1 cellular context compared by ENCODE assay signal in the genomic region with DNA sequence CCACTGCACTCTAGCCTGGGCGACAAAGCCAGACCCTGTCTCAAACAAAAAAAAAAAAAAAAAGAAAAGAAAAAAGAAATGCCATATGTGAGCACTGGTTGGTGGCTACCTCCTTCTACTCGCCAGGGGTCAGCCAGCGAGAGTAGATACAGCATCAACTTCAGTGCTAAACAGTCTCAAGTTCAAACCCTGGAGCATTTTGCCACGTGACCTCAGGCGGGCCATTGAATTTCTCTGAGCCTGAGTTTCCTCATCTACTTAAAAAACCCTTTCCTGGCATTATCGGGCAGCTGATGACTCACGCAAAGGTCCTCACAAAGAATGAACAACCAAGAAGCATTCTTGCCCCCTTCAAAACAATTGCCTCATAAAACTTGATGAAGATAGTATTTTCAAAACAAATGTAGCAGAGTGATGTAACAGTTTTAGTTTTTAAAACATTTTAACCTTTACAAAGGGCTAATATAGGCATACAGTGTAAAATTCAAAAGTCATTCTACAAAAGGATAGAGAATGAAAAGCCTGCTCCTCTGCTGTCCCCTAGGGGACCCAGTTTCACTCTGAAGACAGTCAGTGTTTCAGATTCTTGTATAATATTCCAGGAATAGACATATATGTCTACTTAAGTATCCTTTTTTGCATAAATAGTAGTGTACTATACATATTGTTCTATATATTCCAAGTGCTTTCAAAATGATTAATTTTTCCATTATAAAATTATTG.
A peak's percentile ranks its signal among the peaks of the same experiment; 100 is the strongest.
TF ChIP-seq lines count a peak whose summit lies in the region.

No MANE protein-coding gene starts in this region.

TF ChIP-seq in HCT116, 20 proteins besides CTCF, POLR2A, EP300 and RAD21 (continued from another document):
- TF ChIP-seq, protein P1, sequence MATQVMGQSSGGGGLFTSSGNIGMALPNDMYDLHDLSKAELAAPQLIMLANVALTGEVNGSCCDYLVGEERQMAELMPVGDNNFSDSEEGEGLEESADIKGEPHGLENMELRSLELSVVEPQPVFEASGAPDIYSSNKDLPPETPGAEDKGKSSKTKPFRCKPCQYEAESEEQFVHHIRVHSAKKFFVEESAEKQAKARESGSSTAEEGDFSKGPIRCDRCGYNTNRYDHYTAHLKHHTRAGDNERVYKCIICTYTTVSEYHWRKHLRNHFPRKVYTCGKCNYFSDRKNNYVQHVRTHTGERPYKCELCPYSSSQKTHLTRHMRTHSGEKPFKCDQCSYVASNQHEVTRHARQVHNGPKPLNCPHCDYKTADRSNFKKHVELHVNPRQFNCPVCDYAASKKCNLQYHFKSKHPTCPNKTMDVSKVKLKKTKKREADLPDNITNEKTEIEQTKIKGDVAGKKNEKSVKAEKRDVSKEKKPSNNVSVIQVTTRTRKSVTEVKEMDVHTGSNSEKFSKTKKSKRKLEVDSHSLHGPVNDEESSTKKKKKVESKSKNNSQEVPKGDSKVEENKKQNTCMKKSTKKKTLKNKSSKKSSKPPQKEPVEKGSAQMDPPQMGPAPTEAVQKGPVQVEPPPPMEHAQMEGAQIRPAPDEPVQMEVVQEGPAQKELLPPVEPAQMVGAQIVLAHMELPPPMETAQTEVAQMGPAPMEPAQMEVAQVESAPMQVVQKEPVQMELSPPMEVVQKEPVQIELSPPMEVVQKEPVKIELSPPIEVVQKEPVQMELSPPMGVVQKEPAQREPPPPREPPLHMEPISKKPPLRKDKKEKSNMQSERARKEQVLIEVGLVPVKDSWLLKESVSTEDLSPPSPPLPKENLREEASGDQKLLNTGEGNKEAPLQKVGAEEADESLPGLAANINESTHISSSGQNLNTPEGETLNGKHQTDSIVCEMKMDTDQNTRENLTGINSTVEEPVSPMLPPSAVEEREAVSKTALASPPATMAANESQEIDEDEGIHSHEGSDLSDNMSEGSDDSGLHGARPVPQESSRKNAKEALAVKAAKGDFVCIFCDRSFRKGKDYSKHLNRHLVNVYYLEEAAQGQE (IDR thresholded peaks at IDR 0.05; ENCODE audit: low read depth) = no peak
- TF ChIP-seq SRF (IDR thresholded peaks at IDR 0.05; ENCODE audit: low read depth) (peak; percentile 30; the same call in 1 of the 2 replicates), CEBPB (IDR thresholded peaks at IDR 0.05; ENCODE audit: low read depth) (peak; percentile 68; the same call in 1 of the 2 replicates), FOSL1 (IDR thresholded peaks at IDR 0.05; ENCODE audit: low read depth) (peak; percentile 61; the same call in 1 of the 2 replicates), EGR1 (IDR thresholded peaks at IDR 0.05; ENCODE audit: low read depth) (no peak)
TF ChIP-seq in HCT116: peak in this region for 6.
